ENCODE assay signal across 23 cellular contexts in genomic region chr6:129903082-129903481, GRCh38. TPM values are rescaled to one million over a fixed set of nuclear protein-coding genes. Genes with fewer than 3 reads are reported as not detected.
DNase-seq lines count a peak whose midpoint lies in the region; ATAC-seq and TF ChIP-seq lines count a peak whose summit lies in the region.
"Had no signal": no experiment of that assay in that cellular context is flagged by ENCODE, and none has a peak within 500 bp of the region (broad histone marks: within the 10 kb centered on the region; RNA-seq: fewer than 3 reads in every experiment).

No MANE protein-coding gene starts in this region.

- DNase-seq in HCT116 (ENCODE audit: low read depth, low spot score) (no peak), choroid plexus epithelial cell (ENCODE audit: low read depth) (peak; percentile 62), RKO (ENCODE audit: low spot score) (no peak), Peyer's patch (no peak), cerebellum (ENCODE audit: low spot score) (no peak), right lobe of liver (no peak)
- DNase-seq: activated CD4-positive, alpha-beta T cell treated with anti-CD3 and anti-CD28 coated beads for 36 hours; activated gamma-delta T cell treated with Interleukin-2 at 50 U/mL for 16 hours; cortex of kidney; GOT3; MG63; NCI-H1694 treated with DMSO at 0.1 percent for 48 hours; NCI-H524; OCI-M1; stimulated activated CD4-positive, alpha-beta T cell treated with anti-CD3 and anti-CD28 coated beads, Interleukin-4, amount 100 ng/mL, for 4 hours; testis had no signal

- no peaks in the 10 kb centered on the region for H3K36me3 ChIP-seq in HCT116 (ENCODE audit: control insufficient read depth in 1 of 2, insufficient read depth in 2 of 2, low read length in 2 of 2)
- no peaks in the 10 kb centered on the region for H3K36me3 ChIP-seq in Peyer's patch
- no peaks in the 10 kb centered on the region for H3K36me3 ChIP-seq in right lobe of liver
- H3K36me3 ChIP-seq: ascending aorta, MG63 had no signal

- H4K20me1 ChIP-seq in HCT116 (ENCODE audit: insufficient read depth) = no peaks in the 10 kb centered on the region

- no peak overlapping the region for H3K4me2 ChIP-seq in HCT116 (ENCODE audit: low read length)

- no peaks in the 10 kb centered on the region for H3K9me2 ChIP-seq in HCT116 (ENCODE audit: insufficient read depth)

- peaks cover 5 to 17% of the 10 kb centered on the region in 2 experiments; a peak in 3 of 4 replicates for H3K4me1 ChIP-seq in HCT116 (ENCODE audit: control insufficient read depth in 1 of 2, insufficient read depth in 2 of 2, low read length in 2 of 2)
- no peaks in the 10 kb centered on the region for H3K4me1 ChIP-seq in Peyer's patch
- no peaks in the 10 kb centered on the region for H3K4me1 ChIP-seq in right lobe of liver
- H3K4me1 ChIP-seq: ascending aorta, testis had no signal

- POLR2A ChIA-PET in HCT116 (lab: Charles Lee) = no interaction called here

- no peak overlapping the region for H3K27ac ChIP-seq in HCT116 (ENCODE audit: low read depth, low read length)
- H3K27ac ChIP-seq in Peyer's patch = no peak overlapping the region
- H3K27ac ChIP-seq in right lobe of liver = no peak overlapping the region
- H3K27ac ChIP-seq: ascending aorta, epithelial cell of prostate, skin epidermis, testis had no signal

- no peaks in the 10 kb centered on the region for H3K9me3 ChIP-seq in HCT116 (ENCODE audit: control insufficient read depth in 1 of 2, insufficient read depth in 1 of 2, low read depth in 1 of 2, low read length in 2 of 2)
- no peaks in the 10 kb centered on the region for H3K9me3 ChIP-seq in Peyer's patch
- H3K9me3 ChIP-seq in right lobe of liver = no peaks in the 10 kb centered on the region
- H3K9me3 ChIP-seq: ascending aorta, MG63, testis had no signal

- BruUV-seq in HCT116 (replicated peaks; lab: Mats Ljungman, UMichigan) = no TSS peak

- no peaks in the 10 kb centered on the region for H3K79me2 ChIP-seq in HCT116 (ENCODE audit: insufficient read depth, low read length)

- no peak for TF ChIP-seq RAD21 in HCT116 (IDR thresholded peaks at IDR 0.05; ENCODE audit: low read depth)

- peak; percentile 72 for ATAC-seq in GM19351 (IDR thresholded peaks at IDR 0.05; ENCODE audit: unreplicated experiment)
- no peak for ATAC-seq in HCT116
- ATAC-seq in HG03135 (IDR thresholded peaks at IDR 0.05; ENCODE audit: unreplicated experiment) = peak; percentile 51
- ATAC-seq in right lobe of liver = no peak
- ATAC-seq: activated CD4-positive, alpha-beta T cell treated with anti-CD3 and anti-CD28 coated beads for 36 hours; HepG2 had no signal

- no peak overlapping the region for H3K4me3 ChIP-seq in HCT116 (replicated peaks in 1 of 2; ENCODE audit: low read depth in 1 of 2, low read length in 2 of 2)
- H3K4me3 ChIP-seq in choroid plexus epithelial cell (ENCODE audit: low read depth, low read length) = no peak overlapping the region
- H3K4me3 ChIP-seq in Peyer's patch = no peak overlapping the region
- no peak overlapping the region for H3K4me3 ChIP-seq in right lobe of liver
- H3K4me3 ChIP-seq: ascending aorta, MG63, skin epidermis, testis had no signal

- peak overlapping the region; percentile 76 for H2AFZ ChIP-seq in HCT116 (ENCODE audit: low read depth, low read length, poor library complexity, severe bottlenecking)

- TF ChIP-seq POLR2A in HCT116 (IDR thresholded peaks at IDR 0.05; ENCODE audit: borderline replicate concordance, extremely low read depth, insufficient read depth, insufficient read length) = no peak
- TF ChIP-seq POLR2A in Peyer's patch (IDR thresholded peaks at IDR 0.05) = no peak
- TF ChIP-seq POLR2A in right lobe of liver (IDR thresholded peaks at IDR 0.05) = no peak

- CTCF ChIA-PET in HCT116 (lab: Charles Lee) = no interaction called here

- no peak overlapping the region for H3K9ac ChIP-seq in HCT116 (ENCODE audit: low read length)

- intact Hi-C loops in HCT116 (cut with micrococcal nuclease) (no loop called here), right lobe of liver (cut with DNase I) (no loop called here)

- H3K27me3 ChIP-seq in HCT116 (ENCODE audit: insufficient read depth, low read length) (no peaks in the 10 kb centered on the region), Peyer's patch (no peaks in the 10 kb centered on the region), right lobe of liver (no peaks in the 10 kb centered on the region)
- H3K27me3 ChIP-seq: ascending aorta, MG63, testis had no signal

- no peak for TF ChIP-seq CTCF in HCT116 (IDR thresholded peaks at IDR 0.05 in 2 of 3, conservative IDR thresholded peaks at IDR 0.05 in 1 of 3; ENCODE audit: borderline replicate concordance in 1 of 3, insufficient read depth in 1 of 3, low read depth in 2 of 3, low read length in 2 of 3)
- no peak for TF ChIP-seq CTCF in choroid plexus epithelial cell (conservative IDR thresholded peaks at IDR 0.05; ENCODE audit: low read depth, low read length)
- TF ChIP-seq CTCF in Peyer's patch (IDR thresholded peaks at IDR 0.05) = no peak
- no peak for TF ChIP-seq CTCF in right lobe of liver (IDR thresholded peaks at IDR 0.05)

- RAD21 ChIA-PET in HCT116 (lab: Charles Lee; ENCODE audit: low non-redundant PET in 1 of 2, low total read pairs in 2 of 2, uncharacterized antibody in 2 of 2, unreplicated experiment in 2 of 2) = no interaction called here

TF ChIP-seq in HCT116, 20 proteins besides CTCF, POLR2A, EP300 and RAD21:
- TF ChIP-seq EGR1 (IDR thresholded peaks at IDR 0.05; ENCODE audit: low read depth) = no peak
- no peak for TF ChIP-seq CBX3 (IDR thresholded peaks at IDR 0.05; ENCODE audit: low read depth)
- TF ChIP-seq CEBPB (IDR thresholded peaks at IDR 0.05; ENCODE audit: low read depth) = no peak
TF ChIP-seq in HCT116: peak in this region for 0.

RNA-seq across cellular contexts. Expression of gene TMEM244, which starts 42.0 kb away (rescaled TPM):
- total RNA-seq in HCT116 (2021; ENCODE audit: unreplicated experiment) (not detected), Peyer's patch (not detected), cerebellum (not detected), right lobe of liver (not detected)
- polyA plus RNA-seq in HCT116 (2012) = not detected in 2 replicates
- total RNA-seq: activated CD4-positive, alpha-beta T cell treated with anti-CD3 and anti-CD28 coated beads for 36 hours; ascending aorta; HepG2; liver; testis had no signal
- polyA plus RNA-seq: HepG2, liver had no signal

Comparison
In these comparisons a context has a peak if more than half of its experiments do, and no peak if none do; other contexts are left out.
1. ATAC-seq: peak in GM19351 (single experiment) and HG03135 (single experiment); none in HCT116 (single experiment) and right lobe of liver (0 of 4).